In genomic region chr9:72315089-72315509, GRCh38 we compare ENCODE assay signal across 8 cellular contexts. TPM values are rescaled to one million over a fixed set of nuclear protein-coding genes. Genes with fewer than 3 reads are reported as not detected.
A peak's percentile ranks its signal among the peaks of the same experiment; 100 is the strongest.
DNase-seq lines count a peak whose midpoint lies in the region; ATAC-seq, FAIRE-seq and TF ChIP-seq lines count a peak whose summit lies in the region.

No MANE protein-coding gene starts in this region.

- no peak for FAIRE-seq in D721Med (lab: Jason Lieb, UNC)

- H3K4me3 ChIP-seq in gastrocnemius medialis (peak overlapping the region; percentile 24 to 55 (median 31)), brain microvascular endothelial cell (ENCODE audit: low read depth, low read length) (no peak overlapping the region)

- H3K36me3 Mint-ChIP-seq in activated CD4-positive, alpha-beta memory T cell treated with anti-CD3 and anti-CD28 coated beads, Interleukin-2, amount 10 ng/mL, durations not matched to agents 7 days and 5 days (ENCODE audit: low read depth), result no peaks in the 10 kb centered on the region

- TF ChIP-seq POLR2A in gastrocnemius medialis (IDR thresholded peaks at IDR 0.05), result no peak

- H3K27ac ChIP-seq in RWPE1, result peak overlapping the region; percentile 50; the same call in 1 of the 2 replicates
- H3K27ac ChIP-seq in gastrocnemius medialis, result peak overlapping the region; percentile 88 to 89 (median 88)
- no peak overlapping the region for H3K27ac ChIP-seq in brain microvascular endothelial cell

- H3K27me3 ChIP-seq in gastrocnemius medialis (no peaks in the 10 kb centered on the region), brain microvascular endothelial cell (replicated peaks) (no peaks in the 10 kb centered on the region)

- H3K9me3 Mint-ChIP-seq in activated CD4-positive, alpha-beta memory T cell treated with anti-CD3 and anti-CD28 coated beads, Interleukin-2, amount 10 ng/mL, durations not matched to agents 7 days and 5 days, result no peaks in the 10 kb centered on the region

- no peak overlapping the region for H3K4me3 Mint-ChIP-seq in activated CD4-positive, alpha-beta memory T cell treated with anti-CD3 and anti-CD28 coated beads, Interleukin-2, amount 10 ng/mL, durations not matched to agents 7 days and 5 days

- H3K4me1 Mint-ChIP-seq in activated CD4-positive, alpha-beta memory T cell treated with anti-CD3 and anti-CD28 coated beads, Interleukin-2, amount 10 ng/mL, durations not matched to agents 7 days and 5 days, result no peaks in the 10 kb centered on the region

- no peak for TF ChIP-seq CTCF in RWPE1 (conservative IDR thresholded peaks at IDR 0.05; ENCODE audit: low read depth)
- no peak for TF ChIP-seq CTCF in gastrocnemius medialis (IDR thresholded peaks at IDR 0.05 in 4 of 5, conservative IDR thresholded peaks at IDR 0.05 in 1 of 5)
- TF ChIP-seq CTCF in brain microvascular endothelial cell (IDR thresholded peaks at IDR 0.05; ENCODE audit: low read depth, low read length, missing control alignments), result no peak
- no peak for TF ChIP-seq CTCF in D721Med (IDR thresholded peaks at IDR 0.05; ENCODE audit: insufficient read depth, missing control alignments)

- H3K36me3 ChIP-seq in gastrocnemius medialis (no peaks in the 10 kb centered on the region), brain microvascular endothelial cell (replicated peaks) (no peaks in the 10 kb centered on the region)

- ATAC-seq in left cardiac atrium (peak; percentile 71 to 82), gastrocnemius medialis (peak; percentile 60 to 68)

- CTCF ChIA-PET in RWPE1 (lab: Yijun Ruan, JAX), result no interaction called here
- CTCF ChIA-PET in activated CD4-positive, alpha-beta memory T cell treated with anti-CD3 and anti-CD28 coated beads, Interleukin-2, amount 10 ng/mL, durations not matched to agents 7 days and 5 days (lab: Charles Lee), result interaction anchor here (0.7 to 1.5 kb wide), 3 partner anchors 26 to 34 kb away, joined by 3 to 4 read pairs (median 3); no protein-coding TSS in a partner anchor

- intact Hi-C loops in left cardiac atrium (cut with DNase I), result no loop called here
- intact Hi-C loops in gastrocnemius medialis (cut with DNase I; ENCODE audit: low total_unique reads), result loop anchor here (2.0 to 5.0 kb wide), 4 partner anchors 36 to 264 kb away; no protein-coding TSS in a partner anchor

- H3K27me3 Mint-ChIP-seq in activated CD4-positive, alpha-beta memory T cell treated with anti-CD3 and anti-CD28 coated beads, Interleukin-2, amount 10 ng/mL, durations not matched to agents 7 days and 5 days, result no peaks in the 10 kb centered on the region

- POLR2A ChIA-PET in RWPE1 (lab: Yijun Ruan, JAX; ENCODE audit: low non-redundant PET), result no interaction called here
- POLR2A ChIA-PET in activated CD4-positive, alpha-beta memory T cell treated with anti-CD3 and anti-CD28 coated beads, Interleukin-2, amount 10 ng/mL, durations not matched to agents 7 days and 5 days (lab: Charles Lee), result interaction anchor here (0.8 to 1.0 kb wide), 2 partner anchors 36 to 50 kb away, joined by 4 to 5 read pairs; partner anchors contain the start of gene ZFAND5

- in situ Hi-C loops in gastrocnemius medialis (cut with MboI; ENCODE audit: low sequenced_read_pairs in 4 of 4), result no loop called here
- in situ Hi-C loops in brain microvascular endothelial cell (cut with HindIII; ENCODE audit: low pct_ligation_motif_present, low sequenced_read_pairs), result no loop called here

- no peaks in the 10 kb centered on the region for H3K9me3 ChIP-seq in gastrocnemius medialis

- DNase-seq in ELR (ENCODE audit: low read depth), result peak; percentile 23
- DNase-seq in RWPE1 (ENCODE audit: low spot score), result no peak
- DNase-seq in left cardiac atrium, result peak; percentile 47
- DNase-seq in gastrocnemius medialis, result peak; percentile 64 to 76
- no peak for DNase-seq in brain microvascular endothelial cell
- DNase-seq in NCI-H187 (lab: John Stamatoyannopoulos, UW), result no peak
- DNase-seq in activated CD4-positive, alpha-beta memory T cell treated with anti-CD3 and anti-CD28 coated beads, Interleukin-2, amount 10 ng/mL, durations not matched to agents 7 days and 5 days, result no peak
- no peak for DNase-seq in D721Med (ENCODE audit: insufficient read length, low spot score)

- no peak overlapping the region for H3K27ac Mint-ChIP-seq in activated CD4-positive, alpha-beta memory T cell treated with anti-CD3 and anti-CD28 coated beads, Interleukin-2, amount 10 ng/mL, durations not matched to agents 7 days and 5 days

- peaks cover 25 to 35% of the 10 kb centered on the region in 2 donors for H3K4me1 ChIP-seq in gastrocnemius medialis

RNA-seq across cellular contexts. Expression of gene ZFAND5, which starts 49.9 kb away (rescaled TPM):
- total RNA-seq in left cardiac atrium, result 100 to 1,000 TPM; 151 to 176 TPM
- 1,000 to 10,000 TPM in 1 of 4 donors, 100 to 1,000 TPM in 3; 316 to 2,069 (median 561) TPM for total RNA-seq in gastrocnemius medialis
- total RNA-seq in activated CD4-positive, alpha-beta memory T cell treated with anti-CD3 and anti-CD28 coated beads, Interleukin-2, amount 10 ng/mL, durations not matched to agents 7 days and 5 days, result 100 to 1,000 TPM; 101 to 103 TPM

Comparison
In these comparisons a context has a peak if more than half of its experiments do, and no peak if none do; other contexts are left out.
1. DNase-seq: peak in ELR (single experiment), left cardiac atrium (single experiment) and gastrocnemius medialis (2 of 2); none in RWPE1 (single experiment), brain microvascular endothelial cell (single experiment), NCI-H187 (0 of 2), activated CD4-positive, alpha-beta memory T cell treated with anti-CD3 and anti-CD28 coated beads, Interleukin-2, amount 10 ng/mL, durations not matched to agents 7 days and 5 days (single experiment) and D721Med (single experiment).